13 cellular contexts compared by ENCODE assay signal in the genomic region with DNA sequence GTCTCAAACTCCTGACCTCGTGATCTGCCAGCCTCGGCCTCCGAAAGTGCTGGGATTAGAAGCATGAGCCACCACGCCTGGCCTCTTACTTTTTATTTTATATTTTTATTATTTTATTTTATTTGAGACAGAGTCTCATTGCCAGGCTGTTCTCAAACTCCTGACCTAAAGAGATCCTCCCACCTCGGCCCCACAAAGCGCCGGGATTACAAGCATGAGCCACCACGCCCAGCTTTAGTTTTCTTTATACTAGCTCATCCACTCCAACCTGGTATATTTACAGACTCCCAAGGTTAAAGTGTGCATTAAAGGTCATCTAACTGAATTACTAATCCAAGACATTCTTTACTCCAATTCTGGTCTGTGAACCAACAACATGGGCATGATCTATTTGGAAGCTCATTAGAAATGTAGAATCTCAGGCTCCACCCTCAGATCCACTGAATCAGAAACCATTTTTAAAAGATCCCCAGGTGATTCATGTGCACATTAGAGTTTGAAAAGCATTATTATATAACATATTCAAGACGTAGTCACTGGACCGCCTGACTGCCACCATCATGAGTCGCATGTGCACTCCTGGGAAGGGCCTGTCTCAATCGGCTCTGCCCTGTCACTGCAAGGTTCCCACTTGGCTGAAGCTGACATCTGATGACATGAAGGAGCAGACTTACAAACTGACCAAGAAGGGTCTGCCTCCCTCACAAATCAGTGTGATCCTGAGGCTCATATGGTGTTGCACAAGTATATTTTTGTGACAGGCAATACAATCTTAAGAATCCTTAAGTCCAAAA. TPM values are rescaled to one million over a fixed set of nuclear protein-coding genes. Genes with fewer than 3 reads are reported as not detected.
DNase-seq lines count a peak whose midpoint lies in the region; ATAC-seq and TF ChIP-seq lines count a peak whose summit lies in the region.
"Had no signal": no experiment of that assay in that cellular context is flagged by ENCODE, and none has a peak within 500 bp of the region (broad histone marks: within the 10 kb centered on the region; RNA-seq: fewer than 3 reads in every experiment).

No MANE protein-coding gene starts in this region.

- no peak for TF ChIP-seq POLR2A in breast epithelium (IDR thresholded peaks at IDR 0.05)

- CTCF ChIA-PET in A673 (lab: Charles Lee), result no interaction called here

- no peaks in the 10 kb centered on the region for H3K9me3 Mint-ChIP-seq in natural killer cell
- H3K9me3 Mint-ChIP-seq: activated naive CD4-positive, alpha-beta T cell treated with anti-CD3 and anti-CD28 coated beads, Interleukin-2, amount 50 U/mL, for 72 hours had no signal

- H3K4me1 Mint-ChIP-seq in natural killer cell, result peaks cover 48 to 58% of the 10 kb centered on the region in 2 donors

- POLR2A ChIA-PET in A673 (lab: Charles Lee; ENCODE audit: low non-redundant PET), result no interaction called here

- H3K27ac Mint-ChIP-seq in natural killer cell, result peak overlapping the region in 1 of 2 donors; percentile 45
- H3K27ac Mint-ChIP-seq: activated naive CD4-positive, alpha-beta T cell treated with anti-CD3 and anti-CD28 coated beads, Interleukin-2, amount 50 U/mL, for 72 hours had no signal

- no peaks in the 10 kb centered on the region for H3K27me3 Mint-ChIP-seq in natural killer cell (ENCODE audit: low read depth in 2 of 2)

- TF ChIP-seq CTCF in A673 (conservative IDR thresholded peaks at IDR 0.05; ENCODE audit: low read depth, low read length), result no peak
- TF ChIP-seq CTCF in breast epithelium (IDR thresholded peaks at IDR 0.05), result no peak
- no peak for TF ChIP-seq CTCF in natural killer cell (IDR thresholded peaks at IDR 0.05)

- H3K27me3 ChIP-seq in A673 (replicated peaks; ENCODE audit: insufficient read depth, low read depth, low read length, poor library complexity), result no peaks in the 10 kb centered on the region
- H3K27me3 ChIP-seq in breast epithelium, result no peaks in the 10 kb centered on the region
- H3K27me3 ChIP-seq: BLaER1, upper lobe of left lung had no signal

- H3K36me3 ChIP-seq in A673 (ENCODE audit: insufficient read depth, low read length, poor library complexity, severe bottlenecking), result no peaks in the 10 kb centered on the region
- no peaks in the 10 kb centered on the region for H3K36me3 ChIP-seq in breast epithelium
- H3K36me3 ChIP-seq: upper lobe of left lung had no signal

- H3K4me1 ChIP-seq in A673 (ENCODE audit: insufficient read depth, low read length, poor library complexity, severe bottlenecking) (peaks cover 24% of the 10 kb centered on the region), breast epithelium (no peaks in the 10 kb centered on the region)
- H3K4me1 ChIP-seq: BLaER1 had no signal

- peaks cover 3% of the 10 kb centered on the region for H3K9me3 ChIP-seq in A673 (ENCODE audit: low read depth, low read length, poor library complexity, severe bottlenecking)
- no peaks in the 10 kb centered on the region for H3K9me3 ChIP-seq in breast epithelium
- H3K9me3 ChIP-seq: upper lobe of left lung had no signal

- peak; percentile 21 for DNase-seq in A673 (ENCODE audit: low spot score)
- DNase-seq in HT-29 (ENCODE audit: low spot score), result peak; percentile 55
- DNase-seq in breast epithelium (ENCODE audit: low spot score in 2 of 2), result no peak
- peak; percentile 11 for DNase-seq in myocyte (ENCODE audit: low read depth)
- no peak for DNase-seq in SKM-1 (lab: John Stamatoyannopoulos, UW; ENCODE audit: unreplicated experiment)
- no peak for DNase-seq in natural killer cell
- DNase-seq in NCI-H1048 (lab: John Stamatoyannopoulos, UW), result no peak
- DNase-seq: NCI-H774 had no signal

- H3K27ac ChIP-seq in A673 (ENCODE audit: low read depth, low read length, poor library complexity, severe bottlenecking) (peak overlapping the region; percentile 31), breast epithelium (peak overlapping the region; percentile 56 to 61)
- H3K27ac ChIP-seq: BLaER1 had no signal

- ATAC-seq in GM18511 (IDR thresholded peaks at IDR 0.05; ENCODE audit: unreplicated experiment), result no peak
- no peak for ATAC-seq in natural killer cell
- ATAC-seq: activated naive CD4-positive, alpha-beta T cell treated with anti-CD3 and anti-CD28 coated beads, Interleukin-2, amount 50 U/mL, for 72 hours; HepG2 had no signal

- no peaks in the 10 kb centered on the region for H3K36me3 Mint-ChIP-seq in natural killer cell
- H3K36me3 Mint-ChIP-seq: activated naive CD4-positive, alpha-beta T cell treated with anti-CD3 and anti-CD28 coated beads, Interleukin-2, amount 50 U/mL, for 72 hours had no signal

- no peak overlapping the region for H3K4me3 ChIP-seq in A673 (ENCODE audit: low read depth, low read length, poor library complexity, severe bottlenecking)
- H3K4me3 ChIP-seq in breast epithelium, result no peak overlapping the region
- H3K4me3 ChIP-seq: BLaER1, upper lobe of left lung had no signal

- intact Hi-C loops in A673 (cut with micrococcal nuclease; ENCODE audit: unreplicated experiment) (no loop called here), breast epithelium (cut with DNase I; ENCODE audit: low total_unique reads) (no loop called here), natural killer cell (cut with micrococcal nuclease) (no loop called here)

- no TSS peak for BruUV-seq in A673 (replicated peaks; lab: Mats Ljungman, UMichigan)

- H3K4me3 Mint-ChIP-seq in natural killer cell, result no peak overlapping the region

RNA-seq across cellular contexts. Expression of gene ATAD2B, which starts 26.6 kb away (rescaled TPM):
- total RNA-seq in A673 (2021) (27.9 and 28.5 TPM in 2 replicates), breast epithelium (10 to 100 TPM; 22.6 to 48.1 (median 34.4) TPM), myocyte (22.9 and 36.1 TPM in 2 replicates), natural killer cell (10 to 100 TPM; 71.5 to 85.7 (median 84.0) TPM)
- total RNA-seq in HT-29 (2014; rRNA removed; shearing (Covaris generic)), result 6.6 and 10.2 TPM in 2 replicates
- polyA plus RNA-seq in myocyte (2012), result 3.2 TPM

RNA-seq across cellular contexts. Expression of gene UBXN2A, which starts 39.9 kb away (rescaled TPM):
- total RNA-seq in A673 (2021) (18.3 and 18.6 TPM in 2 replicates), breast epithelium (10 to 100 TPM; 13.0 to 22.0 (median 16.4) TPM), myocyte (13.0 and 15.6 TPM in 2 replicates), natural killer cell (10 to 100 TPM; 14.7 to 18.0 (median 16.2) TPM)
- total RNA-seq in HT-29 (2014; rRNA removed; shearing (Covaris generic)), result 2.8 and 4.7 TPM in 2 replicates
- 7.4 TPM for polyA plus RNA-seq in myocyte (2012)

Comparison
In these comparisons a context has a peak if more than half of its experiments do, and no peak if none do; other contexts are left out.
1. DNase-seq: peak in A673 (single experiment), HT-29 (single experiment) and myocyte (single experiment); none in breast epithelium (0 of 2), SKM-1 (single experiment), natural killer cell (single experiment) and NCI-H1048 (single experiment).